In the genomic region with DNA sequence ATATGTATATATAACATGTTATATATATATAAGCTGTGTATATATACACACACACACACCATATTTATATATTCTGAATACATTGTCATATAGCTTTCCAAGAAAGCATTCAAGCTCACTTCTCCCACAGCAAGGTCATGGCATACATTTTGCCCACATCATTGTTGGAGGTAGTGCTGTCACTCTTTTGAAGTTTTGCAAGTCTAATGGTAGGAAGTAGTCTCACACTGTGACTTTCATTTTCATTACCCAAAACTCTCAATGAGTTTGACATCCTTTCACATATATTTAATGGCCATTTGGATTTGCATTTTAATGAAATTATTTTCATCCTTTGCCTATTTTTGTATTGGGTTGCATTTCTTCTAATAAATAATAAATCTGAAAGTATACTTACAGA, we compare ENCODE assay signal across 25 cellular contexts.
"Had no signal": no experiment of that assay in that cellular context is flagged by ENCODE, and none has a peak within 500 bp of the region (broad histone marks: within the 10 kb centered on the region; RNA-seq: fewer than 3 reads in every experiment).

No MANE protein-coding gene starts in this region.

- ATAC-seq: activated T-cell treated with anti-CD3 and anti-CD28 coated beads, Interleukin-2, amount 50 U/mL, for 72 hours; body of pancreas; left lobe of liver; lower lobe of right lung; naive thymus-derived CD8-positive, alpha-beta T cell; psoas muscle; stimulated activated effector memory CD8-positive, alpha-beta T cell treated with anti-CD3 and anti-CD28 coated beads, Interleukin-12 subunit alpha, Interleukin-12 subunit beta, amount 100 ng/mL, for 72 hours; stimulated activated naive CD8-positive, alpha-beta T cell treated with anti-CD3 and anti-CD28 coated beads, Interleukin-15, amount 100 ng/mL, for 72 hours had no signal

- DNase-seq: activated B cell treated with CpG ODN at 0.5 μM for 24 hours; activated CD4-positive, alpha-beta T cell treated with anti-CD3 and anti-CD28 coated beads, Interleukin-2, amount 50 U/mL, for 4 hours; activated naive CD4-positive, alpha-beta T cell; activated T-cell treated with anti-CD3 and anti-CD28 coated beads for 4 hours; activated T-cell treated with anti-CD3 and anti-CD28 coated beads, Interleukin-2, amount 50 U/mL, for 72 hours; aorta; body of pancreas; colonic mucosa; effector CD8-positive, alpha-beta T cell; esophagus squamous epithelium; foreskin melanocyte; kidney glomerular epithelial cell; lower lobe of right lung; mesenchymal stem cell; naive thymus-derived CD8-positive, alpha-beta T cell; nucleus accumbens; psoas muscle; sigmoid colon; small intestine; stimulated activated CD4-positive, alpha-beta T cell treated with anti-CD3 and anti-CD28 coated beads, Interleukin-4, amount 100 ng/mL, for 24 hours; stimulated activated naive CD8-positive, alpha-beta T cell treated with anti-CD3 and anti-CD28 coated beads, Interleukin-15, amount 100 ng/mL, for 72 hours; substantia nigra; uterus had no signal
